Comparison of ENCODE assay signal across 13 cellular contexts in the genomic region with DNA sequence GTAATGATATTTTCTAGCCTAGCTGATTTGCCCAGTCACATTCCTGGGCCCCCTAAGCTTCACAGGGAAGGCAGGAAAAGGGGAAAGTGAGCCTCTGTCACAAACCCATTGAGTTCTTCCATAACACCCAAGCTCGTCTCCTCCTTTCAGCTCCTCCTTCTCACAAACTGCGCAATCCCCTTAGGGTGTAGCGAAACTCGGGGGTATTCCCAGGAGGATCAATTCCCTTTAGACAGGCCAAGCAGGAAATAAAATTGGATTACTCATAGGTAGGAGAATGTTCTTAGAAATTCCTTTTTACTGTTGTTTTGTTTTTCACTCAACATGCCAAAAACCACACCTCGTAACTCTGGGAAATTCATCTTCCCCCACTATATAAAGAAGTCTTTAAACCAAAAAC.
DNase-seq lines count a peak whose midpoint lies in the region; TF ChIP-seq lines count a peak whose summit lies in the region.
"Had no signal": no experiment of that assay in that cellular context is flagged by ENCODE, and none has a peak within 500 bp of the region (broad histone marks: within the 10 kb centered on the region; RNA-seq: fewer than 3 reads in every experiment).

No MANE protein-coding gene starts in this region.

- DNase-seq in AG08395 (ENCODE audit: low spot score) (peak; percentile 39), HS-27A (ENCODE audit: low read depth) (peak; percentile 43), brain microvascular endothelial cell (peak; percentile 86), iris pigment epithelial cell (ENCODE audit: low read depth) (peak; percentile 72), NOMO-1 treated with dmso at 0.1 percent for 144 hours (lab: John Stamatoyannopoulos, UW; ENCODE audit: unreplicated experiment) (no peak), NK-92 (lab: John Stamatoyannopoulos, UW; ENCODE audit: unreplicated experiment) (no peak)
- no peak for DNase-seq in NK-92 treated with Interleukin-12 subunit alpha and Interleukin-12 subunit beta, amount 100 ng/mL, for 24 hours (lab: John Stamatoyannopoulos, UW)
- no peak for DNase-seq in stimulated activated CD4-positive, alpha-beta T cell treated with anti-CD3 and anti-CD28 coated beads, Interleukin-15, amount 100 ng/mL, for 24 hours
- DNase-seq: activated CD8-positive, alpha-beta memory T cell treated with anti-CD3 and anti-CD28 coated beads for 24 hours; HFFc6; NCI-H748 treated with DMSO at 0.1 percent for 48 hours; nephron progenitor cell; stomach had no signal

- no peak overlapping the region for H3K4me3 ChIP-seq in brain microvascular endothelial cell (ENCODE audit: low read depth, low read length)
- H3K4me3 ChIP-seq: stomach had no signal

- H3K36me3 ChIP-seq in brain microvascular endothelial cell (replicated peaks), result no peaks in the 10 kb centered on the region
- H3K36me3 ChIP-seq: stomach had no signal

- no peaks in the 10 kb centered on the region for H3K27me3 ChIP-seq in brain microvascular endothelial cell (replicated peaks)
- H3K27me3 ChIP-seq: stomach had no signal

- no peak for TF ChIP-seq CTCF in brain microvascular endothelial cell (IDR thresholded peaks at IDR 0.05; ENCODE audit: low read depth, low read length, missing control alignments)

- H3K27ac ChIP-seq in brain microvascular endothelial cell, result peak overlapping the region; percentile 62
- H3K27ac ChIP-seq: stomach had no signal

- in situ Hi-C loops in brain microvascular endothelial cell (cut with HindIII; ENCODE audit: low pct_ligation_motif_present, low sequenced_read_pairs), result no loop called here

Comparison
In these comparisons a context has a peak if more than half of its experiments do, and no peak if none do; other contexts are left out.
1. DNase-seq: peak in AG08395 (single experiment), HS-27A (single experiment), brain microvascular endothelial cell (single experiment) and iris pigment epithelial cell (single experiment); none in NK-92 treated with Interleukin-12 subunit alpha and Interleukin-12 subunit beta, amount 100 ng/mL, for 24 hours (single experiment), NOMO-1 treated with dmso at 0.1 percent for 144 hours (single experiment), stimulated activated CD4-positive, alpha-beta T cell treated with anti-CD3 and anti-CD28 coated beads, Interleukin-15, amount 100 ng/mL, for 24 hours (single experiment) and NK-92 (single experiment).